ENCODE assay signal across 21 cellular contexts in the genomic region with DNA sequence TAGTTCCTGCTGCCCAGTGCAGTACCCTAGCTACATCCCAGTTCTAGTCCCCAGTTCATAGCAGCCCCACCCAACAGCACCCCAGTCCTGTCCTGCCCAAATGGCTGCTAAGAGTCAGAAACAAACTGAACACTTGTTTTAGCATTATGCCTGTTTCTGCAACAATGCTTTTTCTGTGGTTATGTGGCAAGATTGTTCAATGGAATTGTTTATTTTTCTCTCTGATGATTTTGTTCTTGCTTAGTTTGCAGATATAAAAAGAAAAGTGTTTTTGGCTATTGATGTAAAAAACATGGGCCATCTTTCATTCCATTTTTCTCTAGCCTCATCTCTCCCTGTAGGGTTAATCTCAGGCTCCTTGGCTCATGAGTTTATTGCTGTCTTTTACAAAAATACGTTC. TPM values are rescaled to one million over a fixed set of nuclear protein-coding genes. Genes with fewer than 3 reads are reported as not detected.
"Had no signal": no experiment of that assay in that cellular context is flagged by ENCODE, and none has a peak within 500 bp of the region (broad histone marks: within the 10 kb centered on the region; RNA-seq: fewer than 3 reads in every experiment).

No MANE protein-coding gene starts in this region.

- DNase-seq: effector memory CD4-positive, alpha-beta T cell; esophagus squamous epithelium; foreskin melanocyte; head of caudate nucleus; left colon; mammary epithelial cell; mucosa of descending colon; naive thymus-derived CD8-positive, alpha-beta T cell; pancreas; right cardiac atrium; stimulated activated CD4-positive, alpha-beta T cell treated with anti-CD3 and anti-CD28 coated beads, Interleukin-2, amount 100 ng/mL, for 48 hours; stimulated activated naive CD8-positive, alpha-beta T cell treated with anti-CD3 and anti-CD28 coated beads, Interleukin-15, Interleukin-2, amounts not matched to agents 100 U/mL and 50 U/mL, for 24 hours; testis; upper lobe of right lung had no signal

- H3K4me2 ChIP-seq: hepatocyte, smooth muscle cell had no signal

- H3K27ac Mint-ChIP-seq: progenitor cell of endocrine pancreas had no signal

- H3K9me3 Mint-ChIP-seq: naive thymus-derived CD8-positive, alpha-beta T cell had no signal

- H3K27me3 ChIP-seq: esophagus squamous epithelium, hepatocyte, pancreas, testis, tibial nerve, upper lobe of right lung, vagina had no signal

- H3K27ac ChIP-seq: coronary artery, epithelial cell of prostate, esophagus squamous epithelium, hepatocyte, pancreas, testis, upper lobe of right lung, vagina had no signal

- H3K9me3 ChIP-seq: esophagus squamous epithelium, mucosa of descending colon, pancreas, testis, tibial nerve, upper lobe of right lung, vagina had no signal

- H3K4me3 ChIP-seq: coronary artery, esophagus squamous epithelium, hepatocyte, mucosa of descending colon, pancreas, smooth muscle cell, testis, tibial nerve, upper lobe of right lung, vagina had no signal

- H2AFZ ChIP-seq: hepatocyte had no signal

- H3K27me3 Mint-ChIP-seq: naive thymus-derived CD8-positive, alpha-beta T cell; progenitor cell of endocrine pancreas had no signal

- H3K4me3 Mint-ChIP-seq: naive thymus-derived CD8-positive, alpha-beta T cell had no signal

- ATAC-seq: left colon; mucosa of descending colon; naive thymus-derived CD8-positive, alpha-beta T cell; pancreas; right cardiac atrium; stimulated activated naive CD8-positive, alpha-beta T cell treated with anti-CD3 and anti-CD28 coated beads, Interleukin-15, Interleukin-2, amounts not matched to agents 100 U/mL and 50 U/mL, for 24 hours; upper lobe of right lung had no signal

RNA-seq across cellular contexts. Expression of a gene that starts 42.5 kb away (rescaled TPM):
- total RNA-seq: smooth muscle cell had no signal
